Comparison of ENCODE assay signal across 3 cellular contexts in genomic region chr7:98848918-98849317, GRCh38.
A peak's percentile ranks its signal among the peaks of the same experiment; 100 is the strongest.
TF ChIP-seq lines count a peak whose summit lies in the region.

No MANE protein-coding gene starts in this region.

TF ChIP-seq in HCT116, 20 proteins besides CTCF, POLR2A, EP300 and RAD21:
- TF ChIP-seq CEBPB (IDR thresholded peaks at IDR 0.05; ENCODE audit: low read depth) (no peak), YY1 (IDR thresholded peaks at IDR 0.05; ENCODE audit: extremely low read depth, insufficient replicate concordance, low read depth, low read length) (peak; percentile 51)

TF ChIP-seq in HEK293, 187 proteins besides CTCF, POLR2A, EP300 and RAD21:
- TF ChIP-seq ZNF423 (tag by site-specific recombination; IDR thresholded peaks at IDR 0.05) (no peak), SCRT1 (tag by site-specific recombination; IDR thresholded peaks at IDR 0.05; ENCODE audit: borderline replicate concordance) (no peak), SP7 (tag by site-specific recombination; IDR thresholded peaks at IDR 0.05) (no peak), ZFP41 (tag by site-specific recombination; IDR thresholded peaks at IDR 0.05; ENCODE audit: borderline replicate concordance) (no peak), ZNF2 (tag by site-specific recombination; IDR thresholded peaks at IDR 0.05) (no peak), ZNF280D (tag by site-specific recombination; IDR thresholded peaks at IDR 0.05) (0 out of 2 replicates have a peak, but pooled peaks have one; percentile 25), ZNF23 (tag by site-specific recombination; IDR thresholded peaks at IDR 0.05; ENCODE audit: borderline replicate concordance) (no peak), ZNF239 (tag by site-specific recombination; IDR thresholded peaks at IDR 0.05) (no peak)

TF ChIP-seq in GM12878, 131 proteins besides CTCF, POLR2A, EP300 and RAD21:
- no peak for TF ChIP-seq HDAC6 (IDR thresholded peaks at IDR 0.05; ENCODE audit: unreplicated experiment)
- TF ChIP-seq SMARCA5 (IDR thresholded peaks at IDR 0.05): no peak
- TF ChIP-seq IRF4 (IDR thresholded peaks at IDR 0.05; ENCODE audit: low read depth, low read length): no peak
- TF ChIP-seq YY1 (IDR thresholded peaks at IDR 0.05; ENCODE audit: low read depth, low read length): peak; percentile 51; the same call in 1 of the 2 replicates
